ENCODE assay signal across 8 cellular contexts in genomic region chr6:113654396-113654795, GRCh38.
DNase-seq lines count a peak whose midpoint lies in the region; ATAC-seq and TF ChIP-seq lines count a peak whose summit lies in the region.

No MANE protein-coding gene starts in this region.

- H3K27me3 ChIP-seq in foreskin keratinocyte (no peaks in the 10 kb centered on the region), parathyroid adenoma (ENCODE audit: control insufficient read depth, insufficient read depth, low read length) (no peaks in the 10 kb centered on the region)

- no peak overlapping the region for H3K4me3 ChIP-seq in parathyroid adenoma (ENCODE audit: low read depth, low read length)

- no peaks in the 10 kb centered on the region for H3K36me3 ChIP-seq in parathyroid adenoma (ENCODE audit: control insufficient read depth, insufficient read depth, low read length)

- TF ChIP-seq CTCF in foreskin keratinocyte (conservative IDR thresholded peaks at IDR 0.05) (no peak), parathyroid adenoma (IDR thresholded peaks at IDR 0.05) (no peak)

- H3K79me2 ChIP-seq in parathyroid adenoma: no peaks in the 10 kb centered on the region

- no peaks in the 10 kb centered on the region for H3K9me3 ChIP-seq in parathyroid adenoma (ENCODE audit: control insufficient read depth, low read length)

- H3K9ac ChIP-seq in parathyroid adenoma: no peak overlapping the region

- no peak overlapping the region for H3K4me2 ChIP-seq in parathyroid adenoma (ENCODE audit: low read length)

- H2AFZ ChIP-seq in parathyroid adenoma: peak overlapping the region; percentile 22

- ATAC-seq in SK-N-SH treated with all-trans-retinoic acid at 6 μM for 48 hours (peak; percentile 92), foreskin keratinocyte (peak; percentile 87), HG02763 (IDR thresholded peaks at IDR 0.05; ENCODE audit: unreplicated experiment) (no peak), GM19395 (IDR thresholded peaks at IDR 0.05; ENCODE audit: unreplicated experiment) (no peak), GM19328 (IDR thresholded peaks at IDR 0.05; ENCODE audit: unreplicated experiment) (no peak)

- peak overlapping the region; percentile 44 for H3K27ac ChIP-seq in foreskin keratinocyte
- H3K27ac ChIP-seq in parathyroid adenoma: no peak overlapping the region

- H3K4me1 ChIP-seq in foreskin keratinocyte: peaks cover 37% of the 10 kb centered on the region
- no peaks in the 10 kb centered on the region for H3K4me1 ChIP-seq in parathyroid adenoma

- DNase-seq in CD1c-positive myeloid dendritic cell (ENCODE audit: extremely low spot score) (peak; percentile 92), foreskin keratinocyte (peak; percentile 96)
- DNase-seq in stimulated activated naive CD4-positive, alpha-beta T cell treated with Interleukin-2 at 50 U/mL for 16 hours (lab: John Stamatoyannopoulos, UW): no peak

TF ChIP-seq in SK-N-SH treated with all-trans-retinoic acid at 6 μM for 48 hours, 23 proteins besides CTCF, POLR2A, EP300 and RAD21:
- TF ChIP-seq ZC3H10 (CRISPR knock-in tag; IDR thresholded peaks at IDR 0.05): no peak
- TF ChIP-seq TOX (CRISPR knock-in tag; IDR thresholded peaks at IDR 0.05; ENCODE audit: borderline replicate concordance): no peak

Comparison
In these comparisons a context has a peak if more than half of its experiments do, and no peak if none do; other contexts are left out.
1. ATAC-seq: peak in SK-N-SH treated with all-trans-retinoic acid at 6 μM for 48 hours (single experiment) and foreskin keratinocyte (single experiment); none in HG02763 (single experiment), GM19395 (single experiment) and GM19328 (single experiment).